29 cellular contexts compared by ENCODE assay signal in genomic region chr17:79686476-79686875, GRCh38. TPM values are rescaled to one million over a fixed set of nuclear protein-coding genes. Genes with fewer than 3 reads are reported as not detected.
DNase-seq lines count a peak whose midpoint lies in the region; ATAC-seq, FAIRE-seq and TF ChIP-seq lines count a peak whose summit lies in the region.
"Had no signal": no experiment of that assay in that cellular context is flagged by ENCODE, and none has a peak within 500 bp of the region (broad histone marks: within the 10 kb centered on the region; RNA-seq: fewer than 3 reads in every experiment).

No MANE protein-coding gene starts in this region.

- H3K9ac ChIP-seq in HepG2 (ENCODE audit: insufficient read depth, low read depth, low read length) (no peak overlapping the region), neuronal stem cell (ENCODE audit: low read depth, low read length, poor library complexity) (peak overlapping the region; percentile 44)
- H3K9ac ChIP-seq: BLaER1 treated with 17β-estradiol and CSF1 and Interleukin-3, amounts not matched to agents 10 nM and 100 nM had no signal

- POLR2A ChIA-PET in HepG2 (lab: Yijun Ruan, JAX), result no interaction called here
- POLR2A ChIA-PET in activated CD4-positive, alpha-beta memory T cell treated with anti-CD3 and anti-CD28 coated beads for 36 hours (lab: Charles Lee), result no interaction called here

- TF ChIP-seq CTCF in HepG2 (CRISPR knock-in tag; IDR thresholded peaks at IDR 0.05) (no peak), right lobe of liver (IDR thresholded peaks at IDR 0.05) (no peak)

- H4K8ac ChIP-seq in neuronal stem cell (ENCODE audit: low read depth, low read length), result no peak overlapping the region

- H3K9me3 Mint-ChIP-seq in activated CD4-positive, alpha-beta memory T cell treated with anti-CD3 and anti-CD28 coated beads for 36 hours, result no peaks in the 10 kb centered on the region
- H3K9me3 Mint-ChIP-seq: CD4-positive, alpha-beta T cell; CD8-positive, alpha-beta T cell had no signal

- H4K91ac ChIP-seq in neuronal stem cell (ENCODE audit: low read depth, low read length, poor library complexity), result no peak overlapping the region

- peak overlapping the region; percentile 37 for H3K4ac ChIP-seq in neuronal stem cell (ENCODE audit: low read length)

- H3K27me3 Mint-ChIP-seq in activated CD4-positive, alpha-beta memory T cell treated with anti-CD3 and anti-CD28 coated beads for 36 hours, result peaks cover 19% of the 10 kb centered on the region

- no TSS peak for BruUV-seq in HepG2 (replicated peaks; lab: Mats Ljungman, UMichigan)

- no peak overlapping the region for H3K4me3 Mint-ChIP-seq in activated CD4-positive, alpha-beta memory T cell treated with anti-CD3 and anti-CD28 coated beads for 36 hours
- H3K4me3 Mint-ChIP-seq: B cell; CD4-positive, alpha-beta T cell; CD8-positive, alpha-beta T cell had no signal

- no peaks in the 10 kb centered on the region for H3K4me1 Mint-ChIP-seq in activated CD4-positive, alpha-beta memory T cell treated with anti-CD3 and anti-CD28 coated beads for 36 hours (ENCODE audit: low read depth)
- H3K4me1 Mint-ChIP-seq: B cell had no signal

- no peaks in the 10 kb centered on the region for H3K36me3 Mint-ChIP-seq in activated CD4-positive, alpha-beta memory T cell treated with anti-CD3 and anti-CD28 coated beads for 36 hours
- H3K36me3 Mint-ChIP-seq: CD8-positive, alpha-beta T cell had no signal

- H3K79me2 ChIP-seq in HepG2 (ENCODE audit: insufficient read depth, low read length), result no peaks in the 10 kb centered on the region

- H3K27ac ChIP-seq in HepG2 (ENCODE audit: extremely low read length, insufficient read depth, low read length) (no peak overlapping the region), right lobe of liver (no peak overlapping the region), neuronal stem cell (replicated peaks; ENCODE audit: low read length) (no peak overlapping the region)
- H3K27ac ChIP-seq: 22Rv1; A549; BLaER1 treated with 17β-estradiol and CSF1 and Interleukin-3, amounts not matched to agents 10 nM and 100 nM; C4-2B had no signal

- H2BK5ac ChIP-seq in neuronal stem cell (ENCODE audit: low read length), result no peak overlapping the region

- WGBS in HepG2 (ENCODE audit: low lambda C conversion rate), result 19% methylated on average over 17 of the region's 17 CpGs
- WGBS in right lobe of liver (ENCODE audit: insufficient coverage, low coverage, low lambda C conversion rate, missing lambda C conversion rate), result 29% methylated on average over 4 of the region's 17 CpGs
- WGBS in neuronal stem cell (ENCODE audit: extremely low coverage in 2 of 2, insufficient read length in 2 of 2, insufficient replicate concordance in 1 of 2), 2 donors, result no CpG with 5 or more reads among the region's 17 CpGs

- H3K14ac ChIP-seq in neuronal stem cell (ENCODE audit: low read length), result peak overlapping the region; percentile 89

- CTCF ChIA-PET in HepG2 (lab: Yijun Ruan, JAX; ENCODE audit: low intra/inter-chr PET ratio, low total read pairs), result no interaction called here
- CTCF ChIA-PET in activated CD4-positive, alpha-beta memory T cell treated with anti-CD3 and anti-CD28 coated beads for 36 hours (lab: Charles Lee), result no interaction called here

- H3K18ac ChIP-seq in neuronal stem cell (ENCODE audit: low read length), result peak overlapping the region; percentile 85

- intact Hi-C loops in Right ventricle myocardium superior (cut with DNase I), result no loop called here
- intact Hi-C loops in cardiac septum (cut with DNase I), result no loop called here
- intact Hi-C loops in HepG2 (cut with micrococcal nuclease; ENCODE audit: unreplicated experiment), result no loop called here
- intact Hi-C loops in right lobe of liver (cut with DNase I), result no loop called here
- intact Hi-C loops in activated CD4-positive, alpha-beta memory T cell treated with anti-CD3 and anti-CD28 coated beads for 36 hours (cut with micrococcal nuclease), result no loop called here

- ATAC-seq in Right ventricle myocardium superior (ENCODE audit: poor library complexity) (no peak), HepG2 (no peak), right lobe of liver (no peak)
- ATAC-seq: A549; CD8-positive, alpha-beta T cell; GM12878 had no signal

- H3K27ac Mint-ChIP-seq in activated CD4-positive, alpha-beta memory T cell treated with anti-CD3 and anti-CD28 coated beads for 36 hours, result no peak overlapping the region
- H3K27ac Mint-ChIP-seq: B cell; CD4-positive, alpha-beta T cell; CD8-positive, alpha-beta T cell had no signal

- no peak overlapping the region for H2BK120ac ChIP-seq in neuronal stem cell (ENCODE audit: low read depth, low read length)

- H3K4me1 ChIP-seq in HepG2 (ENCODE audit: insufficient read depth, low read length) (no peaks in the 10 kb centered on the region), right lobe of liver (no peaks in the 10 kb centered on the region), neuronal stem cell (ENCODE audit: control insufficient read depth in 2 of 2, insufficient read depth in 1 of 2, low read depth in 1 of 2, low read length in 2 of 2) (peaks cover 0 to 5% of the 10 kb centered on the region in 2 donors)

- no peak overlapping the region for H3K23ac ChIP-seq in neuronal stem cell (ENCODE audit: low read depth, low read length, poor library complexity)

- DNase-seq in Right ventricle myocardium superior, result peak; percentile 24
- DNase-seq in cardiac septum (ENCODE audit: low spot score), result no peak
- no peak for DNase-seq in HepG2 (ENCODE audit: low spot score)
- DNase-seq in right lobe of liver, result no peak
- no peak for DNase-seq in neuronal stem cell (ENCODE audit: low spot score)
- DNase-seq in activated CD4-positive, alpha-beta memory T cell treated with anti-CD3 and anti-CD28 coated beads for 36 hours, result no peak
- no peak for DNase-seq in OCI-M2 (lab: John Stamatoyannopoulos, UW; ENCODE audit: unreplicated experiment)
- DNase-seq: AML-193; CD4-positive, alpha-beta T cell; CD8-positive, alpha-beta T cell; DMS 273 treated with DMSO at 0.1 percent for 48 hours; DMS153; DMS53; DMS79; DND-41; EL; GDM1 had no signal

- H2BK15ac ChIP-seq in neuronal stem cell (ENCODE audit: low read length), result peak overlapping the region; percentile 67

- H3K27me3 ChIP-seq in HepG2 (ENCODE audit: control insufficient read depth in 1 of 2, insufficient read depth in 2 of 2, low read length in 2 of 2), result peaks cover 41 to 87% of the 10 kb centered on the region in 2 experiments
- no peaks in the 10 kb centered on the region for H3K27me3 ChIP-seq in right lobe of liver
- peaks cover 0 to 23% (median 0%) of the 10 kb centered on the region in 3 experiments for H3K27me3 ChIP-seq in neuronal stem cell (ENCODE audit: control insufficient read depth in 3 of 3, insufficient read depth in 3 of 3, low read depth in 1 of 3, low read length in 3 of 3)
- H3K27me3 ChIP-seq: BLaER1 treated with 17β-estradiol and CSF1 and Interleukin-3, amounts not matched to agents 10 nM and 100 nM had no signal

- H3K79me1 ChIP-seq in neuronal stem cell (ENCODE audit: low read depth, low read length), result no peaks in the 10 kb centered on the region

- no peak overlapping the region for H3K4me3 ChIP-seq in HepG2 (replicated peaks in 1 of 3; ENCODE audit: insufficient read depth in 1 of 3, low read depth in 2 of 3, low read length in 3 of 3)
- no peak overlapping the region for H3K4me3 ChIP-seq in right lobe of liver
- H3K4me3 ChIP-seq in neuronal stem cell (ENCODE audit: low read length in 2 of 2), result no peak overlapping the region
- H3K4me3 ChIP-seq: A549; BLaER1 treated with 17β-estradiol and CSF1 and Interleukin-3, amounts not matched to agents 10 nM and 100 nM; GM12878 had no signal

- H3K4me2 ChIP-seq in HepG2 (ENCODE audit: low read depth, low read length), result no peak overlapping the region
- no peak overlapping the region for H3K4me2 ChIP-seq in neuronal stem cell (ENCODE audit: insufficient read depth, low read length, poor library complexity, severe bottlenecking)
- H3K4me2 ChIP-seq: A549; BLaER1 treated with 17β-estradiol and CSF1 and Interleukin-3, amounts not matched to agents 10 nM and 100 nM had no signal

- no peaks in the 10 kb centered on the region; the same call in none of the 2 replicates for H4K20me1 ChIP-seq in HepG2 (ENCODE audit: insufficient read depth, low read length)

- H3K36me3 ChIP-seq in HepG2 (replicated peaks in 1 of 2; ENCODE audit: control insufficient read depth in 1 of 2, insufficient read depth in 2 of 2, low read length in 2 of 2), result no peaks in the 10 kb centered on the region
- no peaks in the 10 kb centered on the region for H3K36me3 ChIP-seq in right lobe of liver
- no peaks in the 10 kb centered on the region for H3K36me3 ChIP-seq in neuronal stem cell (replicated peaks in 1 of 2; ENCODE audit: control insufficient read depth in 2 of 2, insufficient read depth in 2 of 2, low read length in 2 of 2)
- H3K36me3 ChIP-seq: BLaER1 treated with 17β-estradiol and CSF1 and Interleukin-3, amounts not matched to agents 10 nM and 100 nM had no signal

- H2BK12ac ChIP-seq in neuronal stem cell (ENCODE audit: low read length), result no peak overlapping the region

- no peak for FAIRE-seq in HepG2 (lab: Jason Lieb, UNC)
- FAIRE-seq: A549, GM12878, GM12892, GM18507 had no signal

- in situ Hi-C loops in HepG2 (cut with HindIII; ENCODE audit: extremely low pct_ligation_motif_present, low pct_unique_long_range_greater_than_20kb), result no loop called here

- H3K9me3 ChIP-seq in HepG2 (ENCODE audit: low read length) (no peaks in the 10 kb centered on the region), right lobe of liver (no peaks in the 10 kb centered on the region), neuronal stem cell (replicated peaks in 1 of 2; ENCODE audit: control insufficient read depth in 2 of 2, insufficient read depth in 1 of 2, low read depth in 1 of 2, low read length in 2 of 2) (no peaks in the 10 kb centered on the region)
- H3K9me3 ChIP-seq: A549; BLaER1 treated with 17β-estradiol and CSF1 and Interleukin-3, amounts not matched to agents 10 nM and 100 nM had no signal

- TF ChIP-seq EP300 in HepG2 (IDR thresholded peaks at IDR 0.05; ENCODE audit: low read depth in 2 of 2, low read length in 2 of 2) (no peak), HepG2 (CRISPR knock-in tag; IDR thresholded peaks at IDR 0.05; ENCODE audit: borderline replicate concordance) (no peak)

- peak overlapping the region; percentile 92 for H2AK5ac ChIP-seq in neuronal stem cell (ENCODE audit: low read depth, low read length)

- H2AFZ ChIP-seq in HepG2 (ENCODE audit: low read length) (no peak overlapping the region), neuronal stem cell (ENCODE audit: low read length) (no peak overlapping the region)

- TF ChIP-seq RAD21 in HepG2 (CRISPR knock-in tag; IDR thresholded peaks at IDR 0.05), result no peak

- no peak for TF ChIP-seq POLR2A in HepG2 (IDR thresholded peaks at IDR 0.05; ENCODE audit: insufficient read depth in 1 of 2, low read depth in 2 of 2, low read length in 2 of 2)
- no peak for TF ChIP-seq POLR2A in right lobe of liver (IDR thresholded peaks at IDR 0.05)

RNA-seq across cellular contexts. Expression of gene ENPP7, which starts 44.3 kb away (rescaled TPM):
- total RNA-seq in Right ventricle myocardium superior (not detected), cardiac septum (not detected), HepG2 (2016; rRNA removed; fragmentation: Illumina TruSeq; extraction: Trizol) (0.76 and 2.2 TPM in 2 replicates), right lobe of liver (10 to 100 TPM in 4 of 6 experiments, 1 to 10 TPM in 2; 3.4 to 43.2 (median 17.8) TPM)
- 0.30 TPM in 1 of 2 replicates, not detected in the other for total RNA-seq in HepG2 (2016; cell fraction: cytosol; rRNA removed; fragmentation: Illumina TruSeq; extraction: Trizol; ENCODE audit: low read depth)
- total RNA-seq in HepG2 (2016; cell fraction: insoluble cytoplasmic fraction; rRNA removed; fragmentation: Illumina TruSeq; extraction: Trizol), result 0.54 and 2.3 TPM in 2 replicates
- 0.28 and 0.41 TPM in 2 replicates for total RNA-seq in HepG2 (2016; cell fraction: membrane; rRNA removed; fragmentation: Illumina TruSeq; extraction: Trizol)
- total RNA-seq in HepG2 (2016; cell fraction: nucleus; rRNA removed; fragmentation: Illumina TruSeq; extraction: Trizol), result 3.2 and 3.4 TPM in 2 replicates
- 1.1 and 2.2 TPM in 2 replicates for polyA plus RNA-seq in HepG2 (2011; rRNA removed)
- polyA plus RNA-seq in HepG2 (2011; cell fraction: cytosol; rRNA removed), result 1.2 and 1.3 TPM in 2 replicates
- polyA plus RNA-seq in HepG2 (2011; cell fraction: nucleus; rRNA removed), result 5.5 and 5.6 TPM in 2 replicates
- 1.7 and 2.5 TPM in 2 replicates for polyA plus RNA-seq in HepG2 (2012)
- 0.20 and 0.24 TPM in 2 replicates for polyA plus RNA-seq in HepG2 (2016; cell fraction: cytosol; fragmentation: Illumina TruSeq; extraction: Trizol; ENCODE audit: low read depth)
- polyA plus RNA-seq in HepG2 (2016; cell fraction: insoluble cytoplasmic fraction; fragmentation: Illumina TruSeq; extraction: Trizol; ENCODE audit: low read depth), result 0.19 and 0.36 TPM in 2 replicates
- polyA plus RNA-seq in HepG2 (2016; cell fraction: membrane; fragmentation: Illumina TruSeq; extraction: Trizol; ENCODE audit: low read depth), result 0.15 and 0.29 TPM in 2 replicates
- 1.4 and 2.3 TPM in 2 replicates for polyA plus RNA-seq in HepG2 (2016; cell fraction: nucleus; fragmentation: Illumina TruSeq; extraction: Trizol; ENCODE audit: insufficient read depth, low read depth)
- 6.6 TPM in 1 of 2 replicates, not detected in the other for polyA minus RNA-seq in HepG2 (2011; rRNA and poly(A)+ RNA removed; ENCODE audit: low replicate concordance)
- polyA minus RNA-seq in HepG2 (2011; cell fraction: cytosol; rRNA and poly(A)+ RNA removed), result 0.79 and 1.1 TPM in 2 replicates
- polyA minus RNA-seq in HepG2 (2011; cell fraction: nucleus; rRNA and poly(A)+ RNA removed), result 10.6 and 12.7 TPM in 2 replicates
- not detected for polyA plus RNA-seq in neuronal stem cell (2013, experiment 1 of 2)
- polyA plus RNA-seq in neuronal stem cell (2013, experiment 2 of 2), result not detected
- under 1 TPM in 1 of 2 experiments, not detected in 1; 0.10 TPM for total RNA-seq in activated CD4-positive, alpha-beta memory T cell treated with anti-CD3 and anti-CD28 coated beads for 36 hours
- total RNA-seq: A172; CD4-positive, alpha-beta T cell; Daoy; G401 had no signal
- polyA plus RNA-seq: A549, BJ had no signal
